ENCODE assay signal across 8 cellular contexts in the genomic region with DNA sequence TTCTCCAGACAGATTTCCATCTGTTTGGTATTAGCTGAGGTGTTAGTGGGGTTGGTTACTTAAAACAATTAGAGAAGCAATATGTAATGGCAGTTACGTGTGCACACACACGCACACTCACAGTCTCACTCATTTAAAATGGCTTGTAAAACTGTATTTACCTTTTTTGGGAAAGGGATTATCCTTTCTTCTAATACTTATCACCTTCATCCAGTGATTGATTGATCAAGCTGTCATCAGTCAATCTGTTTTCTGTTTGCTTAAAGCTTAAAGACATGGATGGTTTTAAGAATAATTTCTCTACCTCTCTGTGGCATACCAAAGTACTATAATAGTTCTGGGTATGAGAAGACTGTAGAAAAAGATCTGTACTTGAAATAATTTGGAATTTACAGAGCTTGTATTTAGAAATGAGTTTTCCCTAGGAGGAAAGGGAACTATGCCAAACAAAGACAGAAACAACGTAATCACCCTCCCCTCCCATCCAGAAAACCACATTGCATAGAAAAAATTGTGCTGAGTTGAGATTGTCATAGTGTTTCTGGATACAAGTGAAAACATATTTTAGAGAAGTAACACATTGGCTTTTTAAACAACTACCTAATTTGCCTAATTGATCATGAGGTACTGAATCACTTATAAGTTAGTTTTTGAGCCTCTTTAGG. TPM values are rescaled to one million over a fixed set of nuclear protein-coding genes. Genes with fewer than 3 reads are reported as not detected.
A peak's percentile ranks its signal among the peaks of the same experiment; 100 is the strongest.
DNase-seq lines count a peak whose midpoint lies in the region; TF ChIP-seq lines count a peak whose summit lies in the region.

No MANE protein-coding gene starts in this region.

- TF ChIP-seq CTCF in choroid plexus epithelial cell (conservative IDR thresholded peaks at IDR 0.05; ENCODE audit: low read depth, low read length) (no peak), progenitor cell of endocrine pancreas (IDR thresholded peaks at IDR 0.05; ENCODE audit: unreplicated experiment) (no peak)

- DNase-seq in GM04504 (ENCODE audit: low read depth) (peak; percentile 24), LHCN-M2 (ENCODE audit: low read depth) (peak; percentile 37), choroid plexus epithelial cell (ENCODE audit: low read depth) (peak; percentile 87), progenitor cell of endocrine pancreas (ENCODE audit: low spot score, unreplicated experiment) (no peak), cortex of kidney (lab: John Stamatoyannopoulos, UW) (no peak), NCI-H1694 treated with DMSO at 0.1 percent for 48 hours (lab: John Stamatoyannopoulos, UW) (no peak), GF-D8 (lab: John Stamatoyannopoulos, UW) (no peak), putamen (ENCODE audit: low spot score) (no peak)

- peaks cover 5% of the 10 kb centered on the region for H3K36me3 Mint-ChIP-seq in progenitor cell of endocrine pancreas (ENCODE audit: insufficient read depth)

- H3K27me3 Mint-ChIP-seq in progenitor cell of endocrine pancreas = no peaks in the 10 kb centered on the region

- no peak overlapping the region for H3K4me3 Mint-ChIP-seq in progenitor cell of endocrine pancreas (ENCODE audit: low read depth)

- H3K4me3 ChIP-seq in choroid plexus epithelial cell (ENCODE audit: low read depth, low read length) = no peak overlapping the region

- H3K9me3 Mint-ChIP-seq in progenitor cell of endocrine pancreas (ENCODE audit: low read depth) = peaks cover 5% of the 10 kb centered on the region

- peaks cover 28% of the 10 kb centered on the region for H3K4me1 Mint-ChIP-seq in progenitor cell of endocrine pancreas (ENCODE audit: low read depth)

- H3K27ac Mint-ChIP-seq in progenitor cell of endocrine pancreas = peak overlapping the region; percentile 51

RNA-seq across cellular contexts. Expression of a gene that starts 42.8 kb away (rescaled TPM):
- 14.3 and 15.4 TPM in 2 replicates for total RNA-seq in LHCN-M2 (2014; rRNA removed)
- 22.9 TPM for polyA plus RNA-seq in LHCN-M2 (2012)
- total RNA-seq in progenitor cell of endocrine pancreas = 101 and 105 TPM in 2 replicates

Comparison
In these comparisons a context has a peak if more than half of its experiments do, and no peak if none do; other contexts are left out.
1. DNase-seq: peak in GM04504 (single experiment), LHCN-M2 (single experiment) and choroid plexus epithelial cell (single experiment); none in progenitor cell of endocrine pancreas (single experiment), cortex of kidney (single experiment), NCI-H1694 treated with DMSO at 0.1 percent for 48 hours (single experiment), GF-D8 (single experiment) and putamen (single experiment).